ENCODE assay signal across 1 cellular context in the genomic region with DNA sequence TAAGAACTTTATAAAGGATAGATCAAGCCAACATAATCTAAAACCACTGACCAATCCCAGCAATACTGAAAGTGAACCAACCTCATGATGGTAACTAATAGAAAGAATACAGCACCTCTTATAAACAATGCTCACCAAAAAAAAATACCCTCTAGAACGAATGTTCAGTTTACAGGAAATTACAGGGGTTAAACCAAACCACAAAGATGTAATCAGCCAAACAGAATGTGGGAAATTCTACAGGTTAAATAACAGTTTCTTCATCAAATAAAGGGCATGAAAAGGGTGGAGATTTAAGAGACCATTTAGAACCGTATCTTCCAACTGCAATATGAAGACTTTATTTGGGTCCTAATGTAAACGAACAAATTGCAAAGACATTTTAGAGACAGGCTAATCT.
TF ChIP-seq lines count a peak whose summit lies in the region.

No MANE protein-coding gene starts in this region.

TF ChIP-seq in SK-N-SH, 30 proteins besides CTCF, POLR2A, EP300 and RAD21 (continued from another document):
- TF ChIP-seq, protein P1, sequence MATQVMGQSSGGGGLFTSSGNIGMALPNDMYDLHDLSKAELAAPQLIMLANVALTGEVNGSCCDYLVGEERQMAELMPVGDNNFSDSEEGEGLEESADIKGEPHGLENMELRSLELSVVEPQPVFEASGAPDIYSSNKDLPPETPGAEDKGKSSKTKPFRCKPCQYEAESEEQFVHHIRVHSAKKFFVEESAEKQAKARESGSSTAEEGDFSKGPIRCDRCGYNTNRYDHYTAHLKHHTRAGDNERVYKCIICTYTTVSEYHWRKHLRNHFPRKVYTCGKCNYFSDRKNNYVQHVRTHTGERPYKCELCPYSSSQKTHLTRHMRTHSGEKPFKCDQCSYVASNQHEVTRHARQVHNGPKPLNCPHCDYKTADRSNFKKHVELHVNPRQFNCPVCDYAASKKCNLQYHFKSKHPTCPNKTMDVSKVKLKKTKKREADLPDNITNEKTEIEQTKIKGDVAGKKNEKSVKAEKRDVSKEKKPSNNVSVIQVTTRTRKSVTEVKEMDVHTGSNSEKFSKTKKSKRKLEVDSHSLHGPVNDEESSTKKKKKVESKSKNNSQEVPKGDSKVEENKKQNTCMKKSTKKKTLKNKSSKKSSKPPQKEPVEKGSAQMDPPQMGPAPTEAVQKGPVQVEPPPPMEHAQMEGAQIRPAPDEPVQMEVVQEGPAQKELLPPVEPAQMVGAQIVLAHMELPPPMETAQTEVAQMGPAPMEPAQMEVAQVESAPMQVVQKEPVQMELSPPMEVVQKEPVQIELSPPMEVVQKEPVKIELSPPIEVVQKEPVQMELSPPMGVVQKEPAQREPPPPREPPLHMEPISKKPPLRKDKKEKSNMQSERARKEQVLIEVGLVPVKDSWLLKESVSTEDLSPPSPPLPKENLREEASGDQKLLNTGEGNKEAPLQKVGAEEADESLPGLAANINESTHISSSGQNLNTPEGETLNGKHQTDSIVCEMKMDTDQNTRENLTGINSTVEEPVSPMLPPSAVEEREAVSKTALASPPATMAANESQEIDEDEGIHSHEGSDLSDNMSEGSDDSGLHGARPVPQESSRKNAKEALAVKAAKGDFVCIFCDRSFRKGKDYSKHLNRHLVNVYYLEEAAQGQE (IDR thresholded peaks at IDR 0.05; ENCODE audit: low read depth, low read length), result no peak
- TF ChIP-seq TAF1 (IDR thresholded peaks at IDR 0.05; ENCODE audit: borderline replicate concordance, low read depth, low read length), result no peak
